Comparison of ENCODE assay signal across 23 cellular contexts in genomic region chr9:38286357-38286756, GRCh38.
"Had no signal": no experiment of that assay in that cellular context is flagged by ENCODE, and none has a peak within 500 bp of the region (broad histone marks: within the 10 kb centered on the region; RNA-seq: fewer than 3 reads in every experiment).

No MANE protein-coding gene starts in this region.

- H3K4me1 ChIP-seq: SJSA1 had no signal

- H3K27me3 ChIP-seq: SJSA1 had no signal

- H3K9me3 ChIP-seq: SJSA1 had no signal

- FAIRE-seq: HTR-8/SVneo, RCC 7860 had no signal

- H3K36me3 ChIP-seq: SJSA1 had no signal

- H3K4me3 ChIP-seq: SJSA1, SK-N-MC had no signal

- H3K27ac ChIP-seq: HL-60, SJSA1, SK-N-MC had no signal

- DNase-seq: Karpas-422, KG1, MM.1S, NCI-H1092 treated with DMSO at 0.1 percent for 48 hours, NCI-H1436, NCI-H187, NCI-H2029, NCI-H2081 treated with DMSO at 0.1 percent for 48 hours, NCI-H2171, NCI-H226, NCI-H446, NCI-H510A, NCI-H524 treated with DMSO at 0.1 percent for 48 hours, NCI-H69, NCI-H774, Right ventricle myocardium superior, RPMI8226, SIG-M5 had no signal
